In genomic region chr6:135162678-135163439, GRCh38 we compare ENCODE assay signal across 8 cellular contexts. TPM values are rescaled to one million over a fixed set of nuclear protein-coding genes. Genes with fewer than 3 reads are reported as not detected.
DNase-seq lines count a peak whose midpoint lies in the region; ATAC-seq and TF ChIP-seq lines count a peak whose summit lies in the region.

No MANE protein-coding gene starts in this region.

- no peak overlapping the region for H3K4me3 Mint-ChIP-seq in CD4-positive, alpha-beta T cell
- no peak overlapping the region for H3K4me3 Mint-ChIP-seq in stimulated activated naive CD8-positive, alpha-beta T cell treated with anti-CD3 and anti-CD28 coated beads, Interleukin-15, Interleukin-2, amounts not matched to agents 100 ng/mL and 50 ng/mL, for 24 hours

- H3K27ac Mint-ChIP-seq in CD4-positive, alpha-beta T cell = no peak overlapping the region
- H3K27ac Mint-ChIP-seq in stimulated activated naive CD8-positive, alpha-beta T cell treated with anti-CD3 and anti-CD28 coated beads, Interleukin-15, Interleukin-2, amounts not matched to agents 100 ng/mL and 50 ng/mL, for 24 hours = peak overlapping the region; percentile 64

- ATAC-seq in CD4-positive, alpha-beta T cell (ENCODE audit: poor library complexity) = no peak
- ATAC-seq in GM19438 (IDR thresholded peaks at IDR 0.05; ENCODE audit: low read depth, unreplicated experiment) (peak; percentile 13), HG02884 (IDR thresholded peaks at IDR 0.05; ENCODE audit: unreplicated experiment) (no peak), HG03432 (IDR thresholded peaks at IDR 0.05; ENCODE audit: unreplicated experiment) (no peak)

- WGBS in iPS DF 6.9 (ENCODE audit: insufficient coverage, insufficient read length) = no CpG with 5 or more reads among the region's 10 CpGs

- H3K4me1 ChIP-seq in iPS DF 6.9 (ENCODE audit: control insufficient read depth, insufficient read depth, low read length) = no peaks in the 10 kb centered on the region

- H3K36me3 ChIP-seq in iPS DF 6.9 (ENCODE audit: control insufficient read depth, insufficient read depth, low read length) = no peaks in the 10 kb centered on the region

- intact Hi-C loops in CD4-positive, alpha-beta T cell (cut with DNase I, micrococcal nuclease) = loop anchor here in 1 of 2 experiments (1.0 kb wide), 1 partner anchor 20 kb away; no protein-coding TSS in a partner anchor

- H3K9me3 ChIP-seq in CD4-positive, alpha-beta T cell (ENCODE audit: control insufficient read depth, low read length) = no peaks in the 10 kb centered on the region
- H3K9me3 ChIP-seq in iPS DF 6.9 (ENCODE audit: control insufficient read depth, insufficient read depth, low read length) = no peaks in the 10 kb centered on the region

- peaks cover 19% of the 10 kb centered on the region for H3K4me1 Mint-ChIP-seq in CD4-positive, alpha-beta T cell (ENCODE audit: low read depth)
- H3K4me1 Mint-ChIP-seq in stimulated activated naive CD8-positive, alpha-beta T cell treated with anti-CD3 and anti-CD28 coated beads, Interleukin-15, Interleukin-2, amounts not matched to agents 100 ng/mL and 50 ng/mL, for 24 hours (ENCODE audit: low read depth) = peaks cover 65% of the 10 kb centered on the region

- DNase-seq in CD4-positive, alpha-beta T cell = peak in 3 of 10 experiments; percentile 5 to 17 (median 11)
- peak; percentile 30 for DNase-seq in NCI-H460 (ENCODE audit: extremely low read depth, low read depth)
- DNase-seq in activated naive CD4-positive, alpha-beta T cell treated with Interleukin-2 at 50 U/mL for 16 hours = peak; percentile 42
- peak; percentile 78 for DNase-seq in iPS DF 6.9 (ENCODE audit: low read depth, low spot score)

- H3K27ac ChIP-seq in CD4-positive, alpha-beta T cell (ENCODE audit: low read depth, low read length) = no peak overlapping the region
- no peak overlapping the region for H3K27ac ChIP-seq in iPS DF 6.9 (ENCODE audit: low read length)

- H3K4me3 ChIP-seq in iPS DF 6.9 (ENCODE audit: low read length) = no peak overlapping the region

- H3K9me3 Mint-ChIP-seq in CD4-positive, alpha-beta T cell = no peaks in the 10 kb centered on the region
- no peaks in the 10 kb centered on the region for H3K9me3 Mint-ChIP-seq in stimulated activated naive CD8-positive, alpha-beta T cell treated with anti-CD3 and anti-CD28 coated beads, Interleukin-15, Interleukin-2, amounts not matched to agents 100 ng/mL and 50 ng/mL, for 24 hours

- H3K36me3 Mint-ChIP-seq in CD4-positive, alpha-beta T cell (ENCODE audit: low read depth) = no peaks in the 10 kb centered on the region
- H3K36me3 Mint-ChIP-seq in stimulated activated naive CD8-positive, alpha-beta T cell treated with anti-CD3 and anti-CD28 coated beads, Interleukin-15, Interleukin-2, amounts not matched to agents 100 ng/mL and 50 ng/mL, for 24 hours (ENCODE audit: low read depth) = no peaks in the 10 kb centered on the region

- no peaks in the 10 kb centered on the region for H3K27me3 ChIP-seq in CD4-positive, alpha-beta T cell (ENCODE audit: control insufficient read depth, insufficient read depth, low read length)
- H3K27me3 ChIP-seq in iPS DF 6.9 (ENCODE audit: control insufficient read depth, insufficient read depth, low read length) = no peaks in the 10 kb centered on the region

- CTCF ChIA-PET in CD4-positive, alpha-beta T cell (lab: Charles Lee) = interaction anchor here (0.6 to 1.7 kb wide), 5 partner anchors 17 to 60 kb away, joined by 3 to 6 read pairs (median 4); no protein-coding TSS in a partner anchor

- no peaks in the 10 kb centered on the region for H3K27me3 Mint-ChIP-seq in CD4-positive, alpha-beta T cell
- H3K27me3 Mint-ChIP-seq in stimulated activated naive CD8-positive, alpha-beta T cell treated with anti-CD3 and anti-CD28 coated beads, Interleukin-15, Interleukin-2, amounts not matched to agents 100 ng/mL and 50 ng/mL, for 24 hours = no peaks in the 10 kb centered on the region

- peak; percentile 68 for TF ChIP-seq CTCF in CD4-positive, alpha-beta T cell (IDR thresholded peaks at IDR 0.05)

- POLR2A ChIA-PET in CD4-positive, alpha-beta T cell (lab: Charles Lee) = interaction anchor here (0.7 to 1.5 kb wide), 3 partner anchors 14 to 67 kb away, joined by 3 to 5 read pairs (median 3); no protein-coding TSS in a partner anchor

RNA-seq across cellular contexts. Expression of gene MYB, which starts 18.2 kb away (rescaled TPM):
- total RNA-seq in CD4-positive, alpha-beta T cell = 1 to 10 TPM; 2.0 to 2.6 TPM
- total RNA-seq in NCI-H460 (2014; rRNA removed; shearing (Covaris generic)) = 0.05 and 0.12 TPM in 2 replicates
- polyA plus RNA-seq in NCI-H460 (2014; cell fraction: nucleus; rRNA removed) = 0.13 and 0.18 TPM in 2 replicates
